8 cellular contexts compared by ENCODE assay signal in the genomic region with DNA sequence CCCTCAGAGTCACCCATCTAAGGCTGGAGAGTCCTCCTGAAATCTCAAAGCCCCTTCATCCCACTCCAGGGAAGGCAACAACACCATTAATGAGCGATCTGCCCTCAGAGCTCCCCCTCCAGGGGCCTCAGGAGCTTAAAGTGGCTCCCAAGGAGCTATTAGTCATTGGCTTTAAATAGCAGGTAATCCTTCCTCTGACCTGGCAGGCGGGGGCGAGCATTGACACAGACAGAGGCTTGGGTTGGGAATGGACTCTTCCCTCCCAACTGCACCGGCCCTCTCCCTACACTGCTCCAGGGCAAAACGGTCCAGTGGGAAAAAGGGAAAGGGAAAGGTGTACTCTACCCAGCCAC. TPM values are rescaled to one million over a fixed set of nuclear protein-coding genes. Genes with fewer than 3 reads are reported as not detected.
DNase-seq lines count a peak whose midpoint lies in the region; ATAC-seq and TF ChIP-seq lines count a peak whose summit lies in the region.

No MANE protein-coding gene starts in this region.

- H3K9me2 ChIP-seq in PC-9 (ENCODE audit: insufficient read depth): no peaks in the 10 kb centered on the region

- no peak for TF ChIP-seq CTCF in DND-41 (IDR thresholded peaks at IDR 0.05; ENCODE audit: borderline replicate concordance, extremely low read depth, low read length, poor library complexity, severe bottlenecking)
- no peak for TF ChIP-seq CTCF in PC-9 (conservative IDR thresholded peaks at IDR 0.05)
- TF ChIP-seq CTCF in fibroblast of mammary gland (conservative IDR thresholded peaks at IDR 0.05; ENCODE audit: control insufficient read depth, insufficient read depth, low read depth, low read length): no peak
- TF ChIP-seq CTCF in psoas muscle (IDR thresholded peaks at IDR 0.05): no peak

- BruUV-seq in PC-9 (replicated peaks; lab: Mats Ljungman, UMichigan): no TSS peak

- H3K27ac ChIP-seq in DND-41 (ENCODE audit: low read length) (peak overlapping the region; percentile 93), PC-9 (no peak overlapping the region), psoas muscle (peak overlapping the region; percentile 93)

- H3K4me1 ChIP-seq in DND-41 (ENCODE audit: insufficient read depth, low read length): peaks cover 56% of the 10 kb centered on the region
- peaks cover 20% of the 10 kb centered on the region for H3K4me1 ChIP-seq in PC-9 (replicated peaks; ENCODE audit: insufficient read depth)
- H3K4me1 ChIP-seq in psoas muscle: peaks cover 63% of the 10 kb centered on the region

- H3K27me3 ChIP-seq in DND-41 (ENCODE audit: insufficient read depth, low read length, poor library complexity) (no peaks in the 10 kb centered on the region), PC-9 (ENCODE audit: insufficient read depth, low read depth) (no peaks in the 10 kb centered on the region), psoas muscle (ENCODE audit: insufficient read depth in 3 of 3, low read length in 2 of 3) (no peaks in the 10 kb centered on the region)

- peaks cover 5% of the 10 kb centered on the region for H3F3A ChIP-seq in PC-9 (ENCODE audit: insufficient read depth, low read depth)

- H3K4me2 ChIP-seq in DND-41 (ENCODE audit: insufficient read depth, low read length): peak overlapping the region; percentile 85
- peak overlapping the region; percentile 95 for H3K4me2 ChIP-seq in PC-9

- H3K79me2 ChIP-seq in DND-41 (ENCODE audit: insufficient read depth, low read length) (peaks cover 51% of the 10 kb centered on the region), PC-9 (ENCODE audit: low read depth) (no peaks in the 10 kb centered on the region)

- ATAC-seq in DND-41 (ENCODE audit: insufficient read depth, low read depth) (no peak), psoas muscle (peak; percentile 76 to 81 (median 80))

- 21 to 36% (median 25%) methylated on average over 5 of the region's 5 CpGs for WGBS in psoas muscle, 3 donors

- H3K9ac ChIP-seq in DND-41 (ENCODE audit: low read depth, low read length): peak overlapping the region; percentile 91

- no peaks in the 10 kb centered on the region for H3K9me3 ChIP-seq in DND-41 (ENCODE audit: insufficient read depth, low read length, severe bottlenecking)
- no peaks in the 10 kb centered on the region for H3K9me3 ChIP-seq in PC-9 (ENCODE audit: insufficient read depth, low read depth)
- no peaks in the 10 kb centered on the region for H3K9me3 ChIP-seq in psoas muscle

- no peak overlapping the region for H2AFZ ChIP-seq in DND-41 (ENCODE audit: low read depth, low read length)
- no peak overlapping the region for H2AFZ ChIP-seq in PC-9

- H3K36me3 ChIP-seq in DND-41 (ENCODE audit: insufficient read depth, low read length) (peaks cover 54% of the 10 kb centered on the region), PC-9 (ENCODE audit: low read depth) (no peaks in the 10 kb centered on the region), psoas muscle (ENCODE audit: insufficient read depth in 1 of 2, low read depth in 1 of 2) (peaks cover 9 to 31% of the 10 kb centered on the region in 2 donors)

- CTCF ChIA-PET in PC-9 (lab: Charles Lee): interaction anchor here (0.6 to 0.7 kb wide), 3 partner anchors 78 to 221 kb away, joined by 3 to 8 read pairs (median 4); no protein-coding TSS in a partner anchor

- peaks cover 41% of the 10 kb centered on the region for H4K20me1 ChIP-seq in DND-41 (ENCODE audit: insufficient read depth, low read length)
- no peaks in the 10 kb centered on the region for H4K20me1 ChIP-seq in PC-9 (ENCODE audit: insufficient read depth)

- intact Hi-C loops in PC-9 (cut with micrococcal nuclease; ENCODE audit: unreplicated experiment) (no loop called here), psoas muscle (cut with DNase I) (loop anchor here in 1 of 2 donors (5.0 kb wide), 1 partner anchor 176 kb away; a partner anchor contains a TSS)

- POLR2A ChIA-PET in PC-9 (lab: Charles Lee; ENCODE audit: unreplicated experiment): no interaction called here

- H3K4me3 ChIP-seq in DND-41 (ENCODE audit: low read depth in 1 of 2, low read length in 2 of 2) (peak overlapping the region; percentile 73 to 87; a peak in 3 of 4 replicates), PC-9 (no peak overlapping the region), fibroblast of mammary gland (ENCODE audit: control insufficient read depth, low read depth, low read length) (peak overlapping the region; percentile 79), psoas muscle (peak overlapping the region; percentile 92)

- no peak for DNase-seq in DND-41
- DNase-seq in PC-9: no peak
- peak; percentile 67 for DNase-seq in fibroblast of mammary gland (ENCODE audit: low read depth)
- peak; percentile 70 to 86 for DNase-seq in psoas muscle
- DNase-seq in GDM1 (lab: John Stamatoyannopoulos, UW): no peak
- no peak for DNase-seq in DMS114 treated with DMSO at 0.1 percent for 48 hours (lab: John Stamatoyannopoulos, UW; ENCODE audit: unreplicated experiment)
- DNase-seq in T-helper 9 cell: no peak
- DNase-seq in SIG-M5 treated with dmso at 0.1 percent for 504 hours (lab: John Stamatoyannopoulos, UW; ENCODE audit: unreplicated experiment): no peak

RNA-seq across cellular contexts. Expression of a gene that starts 1.4 kb away (rescaled TPM):
- total RNA-seq in PC-9 (2021): 54.5 and 64.3 TPM in 2 replicates
- total RNA-seq in psoas muscle: 100 to 1,000 TPM; 137 to 771 (median 335) TPM
- polyA plus RNA-seq in psoas muscle: 100 to 1,000 TPM; 218 to 274 (median 253) TPM

RNA-seq across cellular contexts. Expression of a gene that starts 16.4 kb away (rescaled TPM):
- 2.4 and 3.8 TPM in 2 replicates for total RNA-seq in PC-9 (2021)
- 1 to 10 TPM; 3.5 to 5.8 (median 4.4) TPM for total RNA-seq in psoas muscle
- polyA plus RNA-seq in psoas muscle: 1 to 10 TPM; 1.2 to 5.4 (median 1.5) TPM

Comparison
In these comparisons a context has a peak if more than half of its experiments do, and no peak if none do; other contexts are left out.
1. DNase-seq: peak in fibroblast of mammary gland (single experiment) and psoas muscle (2 of 2); none in DND-41 (single experiment), PC-9 (0 of 2), GDM1 (single experiment), DMS114 treated with DMSO at 0.1 percent for 48 hours (single experiment), T-helper 9 cell (single experiment) and SIG-M5 treated with dmso at 0.1 percent for 504 hours (single experiment).